ENCODE assay signal across 8 cellular contexts in the genomic region with DNA sequence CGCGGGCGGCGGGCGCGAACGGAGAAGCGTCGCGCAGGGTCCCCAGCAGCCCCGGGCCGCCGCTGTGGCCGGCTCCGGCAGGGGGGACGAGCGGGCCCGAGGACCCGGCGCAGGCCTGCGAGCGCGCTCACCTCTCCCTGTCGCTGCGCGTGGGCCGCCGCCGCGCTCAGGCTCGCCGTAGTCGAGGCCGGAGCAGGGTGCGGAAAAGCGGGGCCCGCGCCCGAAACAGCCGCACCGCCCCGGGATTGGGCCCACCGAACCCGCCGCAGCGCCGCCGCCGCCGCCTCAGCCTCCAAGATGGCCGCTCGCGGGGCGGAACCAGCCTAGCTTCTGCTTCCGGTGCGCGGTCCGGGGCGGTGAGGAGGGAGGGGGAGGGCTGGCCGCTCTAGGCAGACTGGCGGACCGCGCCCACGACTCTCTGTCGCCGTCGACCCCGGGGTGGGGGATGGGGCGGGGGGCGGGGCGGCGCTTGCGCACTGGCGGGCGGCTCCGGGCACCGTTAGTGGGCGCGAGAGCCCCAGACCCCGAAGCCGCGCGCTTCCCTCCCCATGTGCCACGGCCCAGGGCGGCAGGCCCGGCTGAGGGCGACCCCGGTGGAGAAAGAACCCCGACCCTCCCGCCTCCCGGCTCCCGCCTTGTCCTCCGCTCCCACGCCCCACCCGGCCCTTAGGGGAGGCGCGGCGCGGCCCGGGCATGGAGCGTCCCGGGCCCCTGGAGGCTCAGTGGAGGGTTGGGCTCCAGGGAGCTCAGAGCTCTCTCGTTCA. TPM values are rescaled to one million over a fixed set of nuclear protein-coding genes. Genes with fewer than 3 reads are reported as not detected.
A peak's percentile ranks its signal among the peaks of the same experiment; 100 is the strongest.
DNase-seq lines count a peak whose midpoint lies in the region; ATAC-seq and TF ChIP-seq lines count a peak whose summit lies in the region.

UBE2J2 (minus strand) TSS at position 320 of the 764 bp plus-strand sequence. CDS start 5,862 bp downstream, outside the sequence.

- DNase-seq in GM04504 (ENCODE audit: low read depth) (peak; percentile 67), NCI-H128 (lab: John Stamatoyannopoulos, UW; ENCODE audit: unreplicated experiment) (peak; percentile 49), T-helper 1 cell (peak; percentile 89 to 93 (median 92)), adrenal gland (peak; percentile 93 to 97 (median 96)), heart right ventricle (peak; percentile 94 to 95), posterior vena cava (ENCODE audit: low spot score) (peak; percentile 99), upper lobe of left lung (peak; percentile 96 to 97)

- TF ChIP-seq CTCF in adrenal gland (IDR thresholded peaks at IDR 0.05) (peak in 1 of 6 experiments; percentile 3), heart right ventricle (IDR thresholded peaks at IDR 0.05) (peak in 4 of 9 donors; percentile 16 to 37 (median 35)), upper lobe of left lung (IDR thresholded peaks at IDR 0.05) (peak in 1 of 6 experiments; percentile 8)

- H3K27ac ChIP-seq in adrenal gland (peak within 1 kb of the TSS; percentile 30 to 97 (median 74)), heart right ventricle (peak within 1 kb of the TSS; percentile 53 to 95 (median 92)), upper lobe of left lung (peak within 1 kb of the TSS; percentile 83 to 91 (median 87))

- H3K4me1 ChIP-seq in adrenal gland (replicated peaks in 1 of 2) (peaks cover 20 to 38% of the 10 kb centered on the region in 2 donors), heart right ventricle (peaks cover 23 to 49% (median 41%) of the 10 kb centered on the region in 9 donors), upper lobe of left lung (peaks cover 37 to 51% (median 38%) of the 10 kb centered on the region in 4 donors)

- no peak for TF ChIP-seq EP300 in upper lobe of left lung (IDR thresholded peaks at IDR 0.05)

- WGBS in adrenal gland, 4 donors: 0 to 2% (median 0%) methylated on average over 11 to 101 of the region's 103 CpGs
- WGBS in heart right ventricle, 2 donors: 0% methylated on average over 91 to 103 of the region's 103 CpGs
- WGBS in upper lobe of left lung, 2 donors: 2% methylated on average over 38 of the region's 103 CpGs; no CpG with 5 or more reads in 1 of the 2 donors

- intact Hi-C loops in adrenal gland (cut with DNase I) (no loop called here), heart right ventricle (cut with DNase I) (loop anchor here in 1 of 10 donors (5.0 kb wide), 1 partner anchor 41 kb away; the partner anchor contains the start of genes B3GALT6 and SDF4), posterior vena cava (cut with DNase I) (no loop called here)

- H3K4me3 ChIP-seq in adrenal gland: peak within 1 kb of the TSS; percentile 62 to 98 (median 78)
- peak within 1 kb of the TSS; percentile 81 to 99 (median 96) for H3K4me3 ChIP-seq in heart right ventricle
- peak within 1 kb of the TSS; percentile 81 to 99 (median 90) for H3K4me3 ChIP-seq in upper lobe of left lung

- no peaks in the 10 kb centered on the region for H3K36me3 ChIP-seq in adrenal gland (replicated peaks in 1 of 2)
- peaks cover 0 to 21% (median 0%) of the 10 kb centered on the region in 9 donors for H3K36me3 ChIP-seq in heart right ventricle
- H3K36me3 ChIP-seq in upper lobe of left lung: peaks cover 0 to 2% (median 0%) of the 10 kb centered on the region in 4 donors

- ATAC-seq in HG02588 (IDR thresholded peaks at IDR 0.05; ENCODE audit: unreplicated experiment) (peak; percentile 70), heart right ventricle (peak; percentile 96 to 98 (median 97)), upper lobe of left lung (ENCODE audit: low FRiP score in 2 of 2) (peak; percentile 95 to 98)

- H3K27me3 ChIP-seq in adrenal gland (no peaks in the 10 kb centered on the region), heart right ventricle (no peaks in the 10 kb centered on the region), upper lobe of left lung (no peaks in the 10 kb centered on the region)

- TF ChIP-seq POLR2A in adrenal gland (IDR thresholded peaks at IDR 0.05) (peak; percentile 52 to 57), upper lobe of left lung (IDR thresholded peaks at IDR 0.05) (peak in 2 of 4 donors; percentile 33 to 84)

- H3K9me3 ChIP-seq in adrenal gland (replicated peaks in 1 of 3) (no peaks in the 10 kb centered on the region), heart right ventricle (no peaks in the 10 kb centered on the region), upper lobe of left lung (no peaks in the 10 kb centered on the region)

RNA-seq across cellular contexts. Expression of gene UBE2J2, which starts in this region (rescaled TPM):
- 10 to 100 TPM; 41.2 to 56.1 (median 47.0) TPM for total RNA-seq in adrenal gland
- polyA plus RNA-seq in adrenal gland: 10 to 100 TPM; 49.8 to 74.4 (median 55.2) TPM
- total RNA-seq in heart right ventricle: 10 to 100 TPM; 23.5 to 41.9 (median 29.2) TPM
- polyA plus RNA-seq in heart right ventricle: 10 to 100 TPM; 43.8 to 44.1 TPM
- total RNA-seq in posterior vena cava: 10 to 100 TPM; 29.0 to 32.0 TPM
- total RNA-seq in upper lobe of left lung: 10 to 100 TPM; 41.5 to 88.0 (median 50.5) TPM

Comparison
In these comparisons a context has a peak if more than half of its experiments do, and no peak if none do; other contexts are left out.
1. Peak in every context shown above with its lines: DNase-seq, ATAC-seq, H3K4me3 ChIP-seq and H3K27ac ChIP-seq.
2. DNase-seq: peak in every context shown above with its lines; median percentile 99 in posterior vena cava; 96 in upper lobe of left lung; 96 in adrenal gland; 94 in heart right ventricle; 92 in T-helper 1 cell; 67 in GM04504; 49 in NCI-H128.